Comparison of ENCODE assay signal across 8 cellular contexts in genomic region chr1:43975249-43975961, GRCh38. TPM values are rescaled to one million over a fixed set of nuclear protein-coding genes. Genes with fewer than 3 reads are reported as not detected.
DNase-seq lines count a peak whose midpoint lies in the region; ATAC-seq and FAIRE-seq lines count a peak whose summit lies in the region.

No MANE protein-coding gene starts in this region.

- peak overlapping the region; percentile 89 to 100 (median 98) for H3K4me2 ChIP-seq in BLaER1 treated with 17β-estradiol and CSF1 and Interleukin-3, amounts not matched to agents 10 nM and 100 nM

- H4K20me1 ChIP-seq in BLaER1 treated with 17β-estradiol and CSF1 and Interleukin-3, amounts not matched to agents 10 nM and 100 nM, result peaks cover 34 to 66% (median 37%) of the 10 kb centered on the region in 11 experiments

- in situ Hi-C loops in T47D (cut with HindIII; ENCODE audit: low pct_unique_long_range_greater_than_20kb, low sequenced_read_pairs), result no loop called here

- 1% methylated on average over 29 to 34 of the region's 34 CpGs for WGBS in small intestine, 3 donors

- peak overlapping the region; percentile 94 to 100 (median 99) for H3K9ac ChIP-seq in BLaER1 treated with 17β-estradiol and CSF1 and Interleukin-3, amounts not matched to agents 10 nM and 100 nM

- peaks cover 55 to 65% (median 61%) of the 10 kb centered on the region in 10 experiments for H3K4me1 ChIP-seq in BLaER1 treated with 17β-estradiol and CSF1 and Interleukin-3, amounts not matched to agents 10 nM and 100 nM
- peaks cover 19 to 20% of the 10 kb centered on the region in 2 donors for H3K4me1 ChIP-seq in small intestine (ENCODE audit: control insufficient read depth in 2 of 2, insufficient read depth in 1 of 2, low read depth in 1 of 2, low read length in 1 of 2)

- ATAC-seq in GM21390 (IDR thresholded peaks at IDR 0.05; ENCODE audit: unreplicated experiment) (peak; percentile 3), HG02610 (IDR thresholded peaks at IDR 0.05; ENCODE audit: unreplicated experiment) (no peak)

- H3K9me3 ChIP-seq in BLaER1 treated with 17β-estradiol and CSF1 and Interleukin-3, amounts not matched to agents 10 nM and 100 nM (replicated peaks in 1 of 11), result no peaks in the 10 kb centered on the region
- no peaks in the 10 kb centered on the region for H3K9me3 ChIP-seq in small intestine (ENCODE audit: control insufficient read depth, low read depth)

- peaks cover 36 to 59% (median 50%) of the 10 kb centered on the region in 11 experiments for H3K36me3 ChIP-seq in BLaER1 treated with 17β-estradiol and CSF1 and Interleukin-3, amounts not matched to agents 10 nM and 100 nM
- peaks cover 0 to 3% of the 10 kb centered on the region in 2 donors for H3K36me3 ChIP-seq in small intestine (ENCODE audit: control insufficient read depth in 2 of 2, insufficient read depth in 2 of 2, low read length in 2 of 2)

- no peak for FAIRE-seq in small intestine (lab: Jason Lieb, UNC)

- no peaks in the 10 kb centered on the region for H3K27me3 ChIP-seq in BLaER1 treated with 17β-estradiol and CSF1 and Interleukin-3, amounts not matched to agents 10 nM and 100 nM
- H3K27me3 ChIP-seq in small intestine (ENCODE audit: control insufficient read depth in 2 of 2, insufficient read depth in 2 of 2, low read length in 2 of 2), result no peaks in the 10 kb centered on the region

- peak overlapping the region; percentile 90 to 100 (median 99) for H3K27ac ChIP-seq in BLaER1 treated with 17β-estradiol and CSF1 and Interleukin-3, amounts not matched to agents 10 nM and 100 nM
- H3K27ac ChIP-seq in small intestine (ENCODE audit: low read depth in 1 of 2, low read length in 1 of 2), result peak overlapping the region; percentile 85 to 93

- peak; percentile 39 for DNase-seq in RKO (ENCODE audit: low spot score)
- peak; percentile 70 to 71 for DNase-seq in T47D (ENCODE audit: low read depth in 1 of 2, low spot score in 1 of 2)
- peak; percentile 45 for DNase-seq in iPS-NIHi11 (ENCODE audit: low spot score)
- peak; percentile 43 for DNase-seq in small intestine
- no peak for DNase-seq in dedifferentiated amniotic fluid mesenchymal stem cell (ENCODE audit: extremely low spot score)

- H3K4me3 ChIP-seq in BLaER1 treated with 17β-estradiol and CSF1 and Interleukin-3, amounts not matched to agents 10 nM and 100 nM, result peak overlapping the region; percentile 91 to 100 (median 96)
- peak overlapping the region; percentile 90 for H3K4me3 ChIP-seq in small intestine (ENCODE audit: low read depth in 1 of 2, low read length in 2 of 2)

RNA-seq across cellular contexts. Expression of gene ATP6V0B, which starts 0.6 kb away (rescaled TPM):
- 100 to 1,000 TPM; 104 to 245 (median 201) TPM for polyA plus RNA-seq in small intestine

RNA-seq across cellular contexts. Expression of gene B4GALT2, which starts 3.6 kb away (rescaled TPM):
- 10 to 100 TPM in 2 of 3 donors, 1 to 10 TPM in 1; 8.9 to 31.8 (median 20.0) TPM for polyA plus RNA-seq in small intestine

RNA-seq across cellular contexts. Expression of gene DPH2, which starts 5.6 kb away (rescaled TPM):
- 10 to 100 TPM in 2 of 3 donors, 1 to 10 TPM in 1; 5.8 to 25.2 (median 11.3) TPM for polyA plus RNA-seq in small intestine

RNA-seq across cellular contexts. Expression of gene CCDC24, which starts 16.0 kb away (rescaled TPM):
- 10 to 100 TPM in 2 of 3 donors, 1 to 10 TPM in 1; 5.8 to 35.1 (median 20.4) TPM for polyA plus RNA-seq in small intestine

RNA-seq across cellular contexts. Expression of gene IPO13, which starts 28.7 kb away (rescaled TPM):
- 10 to 100 TPM; 14.2 to 24.8 (median 19.2) TPM for polyA plus RNA-seq in small intestine
